In genomic region chr15:40291088-40291574, GRCh38 we compare ENCODE assay signal across 8 cellular contexts. TPM values are rescaled to one million over a fixed set of nuclear protein-coding genes. Genes with fewer than 3 reads are reported as not detected.
DNase-seq lines count a peak whose midpoint lies in the region; ATAC-seq and TF ChIP-seq lines count a peak whose summit lies in the region.

No MANE protein-coding gene starts in this region.

- H3K9me3 Mint-ChIP-seq in chondrocyte (ENCODE audit: low read depth): no peaks in the 10 kb centered on the region
- no peaks in the 10 kb centered on the region for H3K9me3 Mint-ChIP-seq in activated naive CD8-positive, alpha-beta T cell treated with anti-CD3 and anti-CD28 coated beads for 36 hours

- H3K27ac Mint-ChIP-seq in chondrocyte (ENCODE audit: unreplicated experiment): no peak overlapping the region
- no peak overlapping the region for H3K27ac Mint-ChIP-seq in activated naive CD8-positive, alpha-beta T cell treated with anti-CD3 and anti-CD28 coated beads for 36 hours

- peaks cover 6% of the 10 kb centered on the region for H3K27me3 Mint-ChIP-seq in chondrocyte (ENCODE audit: low read depth)
- no peaks in the 10 kb centered on the region for H3K27me3 Mint-ChIP-seq in activated naive CD8-positive, alpha-beta T cell treated with anti-CD3 and anti-CD28 coated beads for 36 hours

- intact Hi-C loops in A673 (cut with micrococcal nuclease; ENCODE audit: unreplicated experiment): no loop called here
- intact Hi-C loops in left lung (cut with DNase I): no loop called here

- H3K9me3 ChIP-seq in A673 (ENCODE audit: low read depth, low read length, poor library complexity, severe bottlenecking) (no peaks in the 10 kb centered on the region), MG63 (no peaks in the 10 kb centered on the region), left lung (no peaks in the 10 kb centered on the region)

- DNase-seq in A673 (ENCODE audit: low spot score) (peak; percentile 73), MG63 (peak; percentile 16), chondrocyte (ENCODE audit: low spot score) (no peak), left lung (no peak), NCI-H524 treated with DMSO at 0.1 percent for 48 hours (lab: John Stamatoyannopoulos, UW) (no peak)
- DNase-seq in activated CD4-positive, alpha-beta T cell treated with anti-CD3 and anti-CD28 coated beads, Interleukin-2, amount 50 U/mL, for 1 hour: no peak
- no peak for DNase-seq in activated naive CD8-positive, alpha-beta T cell treated with anti-CD3 and anti-CD28 coated beads for 36 hours

- H3K4me3 ChIP-seq in A673 (ENCODE audit: low read depth, low read length, poor library complexity, severe bottlenecking) (peak overlapping the region; percentile 41), MG63 (no peak overlapping the region), left lung (no peak overlapping the region)

- POLR2A ChIA-PET in A673 (lab: Charles Lee; ENCODE audit: low non-redundant PET): no interaction called here

- BruUV-seq in A673 (replicated peaks; lab: Mats Ljungman, UMichigan): no TSS peak

- H3K4me1 ChIP-seq in A673 (ENCODE audit: insufficient read depth, low read length, poor library complexity, severe bottlenecking) (peaks cover 20% of the 10 kb centered on the region), left lung (peaks cover 0 to 12% of the 10 kb centered on the region in 2 donors)

- CTCF ChIA-PET in A673 (lab: Charles Lee): interaction anchor here (0.7 to 2.7 kb wide), 3 partner anchors 12 to 19 kb away, joined by 4 to 10 read pairs (median 9); no protein-coding TSS in a partner anchor

- H3K4me1 Mint-ChIP-seq in chondrocyte (ENCODE audit: low read depth): peaks cover 5% of the 10 kb centered on the region
- H3K4me1 Mint-ChIP-seq in activated naive CD8-positive, alpha-beta T cell treated with anti-CD3 and anti-CD28 coated beads for 36 hours: no peaks in the 10 kb centered on the region

- H3K27me3 ChIP-seq in A673 (replicated peaks; ENCODE audit: insufficient read depth, low read depth, low read length, poor library complexity): no peaks in the 10 kb centered on the region
- no peaks in the 10 kb centered on the region for H3K27me3 ChIP-seq in MG63
- peaks cover 0 to 25% of the 10 kb centered on the region in 2 donors for H3K27me3 ChIP-seq in left lung

- H3K36me3 ChIP-seq in A673 (ENCODE audit: insufficient read depth, low read length, poor library complexity, severe bottlenecking): no peaks in the 10 kb centered on the region
- no peaks in the 10 kb centered on the region for H3K36me3 ChIP-seq in MG63
- peaks cover 0 to 95% of the 10 kb centered on the region in 2 donors for H3K36me3 ChIP-seq in left lung

- peak; percentile 88 for ATAC-seq in left lung
- ATAC-seq in GM18867 (IDR thresholded peaks at IDR 0.05; ENCODE audit: unreplicated experiment): no peak

- H3K4me3 Mint-ChIP-seq in chondrocyte (ENCODE audit: unreplicated experiment): peak overlapping the region; percentile 57
- no peak overlapping the region for H3K4me3 Mint-ChIP-seq in activated naive CD8-positive, alpha-beta T cell treated with anti-CD3 and anti-CD28 coated beads for 36 hours

- TF ChIP-seq CTCF in A673 (conservative IDR thresholded peaks at IDR 0.05; ENCODE audit: low read depth, low read length) (no peak), chondrocyte (IDR thresholded peaks at IDR 0.05) (no peak), left lung (IDR thresholded peaks at IDR 0.05) (no peak)

- H3K27ac ChIP-seq in A673 (ENCODE audit: low read depth, low read length, poor library complexity, severe bottlenecking) (no peak overlapping the region), left lung (no peak overlapping the region)

- no peaks in the 10 kb centered on the region for H3K36me3 Mint-ChIP-seq in chondrocyte (ENCODE audit: low read depth)
- no peaks in the 10 kb centered on the region for H3K36me3 Mint-ChIP-seq in activated naive CD8-positive, alpha-beta T cell treated with anti-CD3 and anti-CD28 coated beads for 36 hours

RNA-seq across cellular contexts. Expression of gene ANKRD63, which starts 8.3 kb away (rescaled TPM):
- total RNA-seq in A673 (2021) (2.5 TPM in 2 replicates), chondrocyte (0.25 to 1.1 TPM in 2 of 3 replicates, not detected in the other), left lung (not detected)
- total RNA-seq in MG63 (2014; rRNA removed; shearing (Covaris generic); ENCODE audit: low replicate concordance): not detected in 2 replicates
- total RNA-seq in activated naive CD8-positive, alpha-beta T cell treated with anti-CD3 and anti-CD28 coated beads for 36 hours: not detected

RNA-seq across cellular contexts. Expression of gene PLCB2, which starts 16.6 kb away (rescaled TPM):
- total RNA-seq in A673 (2021) (5.6 and 6.6 TPM in 2 replicates), chondrocyte (1.4 to 3.4 TPM (median 2.8 TPM) in 3 replicates), left lung (10 to 100 TPM; 30.8 to 86.4 TPM)
- total RNA-seq in MG63 (2014; rRNA removed; shearing (Covaris generic); ENCODE audit: low replicate concordance): not detected in 2 replicates
- total RNA-seq in activated naive CD8-positive, alpha-beta T cell treated with anti-CD3 and anti-CD28 coated beads for 36 hours: 10 to 100 TPM; 40.8 to 43.6 TPM

RNA-seq across cellular contexts. Expression of gene INAFM2, which starts 32.4 kb away (rescaled TPM):
- total RNA-seq in A673 (2021) (14.5 and 15.6 TPM in 2 replicates), chondrocyte (68.8 to 128 TPM (median 80.6 TPM) in 3 replicates), left lung (10 to 100 TPM; 27.1 to 37.1 TPM)
- total RNA-seq in MG63 (2014; rRNA removed; shearing (Covaris generic); ENCODE audit: low replicate concordance): 8.9 and 9.6 TPM in 2 replicates
- 10 to 100 TPM; 13.5 to 15.5 TPM for total RNA-seq in activated naive CD8-positive, alpha-beta T cell treated with anti-CD3 and anti-CD28 coated beads for 36 hours

RNA-seq across cellular contexts. Expression of gene CCDC9B, which starts 49.6 kb away (rescaled TPM):
- 8.6 and 8.9 TPM in 2 replicates for total RNA-seq in A673 (2021)
- 4.0 and 8.2 TPM in 2 replicates for total RNA-seq in MG63 (2014; rRNA removed; shearing (Covaris generic); ENCODE audit: low replicate concordance)
- 55.4 to 60.0 TPM (median 58.0 TPM) in 3 replicates for total RNA-seq in chondrocyte
- total RNA-seq in left lung: 10 to 100 TPM; 31.7 to 65.4 TPM
- under 1 TPM; 0.24 to 0.62 TPM for total RNA-seq in activated naive CD8-positive, alpha-beta T cell treated with anti-CD3 and anti-CD28 coated beads for 36 hours

RNA-seq across cellular contexts. Expression of gene PAK6, which starts 52.3 kb away (rescaled TPM):
- total RNA-seq in A673 (2021): 0.84 and 1.5 TPM in 2 replicates
- 3.9 TPM in 1 of 2 replicates, not detected in the other for total RNA-seq in MG63 (2014; rRNA removed; shearing (Covaris generic); ENCODE audit: low replicate concordance)
- 0.37 to 0.41 TPM in 2 of 3 replicates, not detected in the other for total RNA-seq in chondrocyte
- 10 to 100 TPM in 1 of 2 donors, 1 to 10 TPM in 1; 9.0 to 14.6 TPM for total RNA-seq in left lung
- under 1 TPM; 0.18 to 0.35 TPM for total RNA-seq in activated naive CD8-positive, alpha-beta T cell treated with anti-CD3 and anti-CD28 coated beads for 36 hours

Comparison
In these comparisons a context has a peak if more than half of its experiments do, and no peak if none do; other contexts are left out.
1. DNase-seq: peak in A673 (single experiment) and MG63 (single experiment); none in chondrocyte (single experiment), left lung (0 of 2), activated CD4-positive, alpha-beta T cell treated with anti-CD3 and anti-CD28 coated beads, Interleukin-2, amount 50 U/mL, for 1 hour (single experiment), activated naive CD8-positive, alpha-beta T cell treated with anti-CD3 and anti-CD28 coated beads for 36 hours (single experiment) and NCI-H524 treated with DMSO at 0.1 percent for 48 hours (single experiment).